ENCODE assay signal across 27 cellular contexts in the genomic region with DNA sequence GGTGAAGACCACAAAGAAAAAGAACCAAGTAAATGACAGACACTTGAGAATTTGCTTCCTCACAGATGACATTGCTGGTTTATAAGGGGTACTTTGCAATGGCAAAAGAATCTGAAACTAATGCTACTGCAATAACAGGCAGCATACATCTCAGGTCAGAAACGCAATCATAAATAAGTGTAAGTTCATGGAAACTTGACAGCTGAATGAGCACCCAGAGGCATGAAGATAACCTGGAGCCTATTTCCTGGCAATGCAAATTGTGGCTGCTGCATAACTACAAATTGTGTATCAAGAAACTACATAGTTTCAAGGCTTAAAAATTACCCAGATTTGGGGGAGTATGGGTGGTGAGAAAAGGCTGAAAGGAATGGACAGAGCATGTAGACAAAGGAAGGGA. TPM values are rescaled to one million over a fixed set of nuclear protein-coding genes. Genes with fewer than 3 reads are reported as not detected.
A peak's percentile ranks its signal among the peaks of the same experiment; 100 is the strongest.
DNase-seq lines count a peak whose midpoint lies in the region; ATAC-seq and TF ChIP-seq lines count a peak whose summit lies in the region.
"Had no signal": no experiment of that assay in that cellular context is flagged by ENCODE, and none has a peak within 500 bp of the region (broad histone marks: within the 10 kb centered on the region; RNA-seq: fewer than 3 reads in every experiment).

No MANE protein-coding gene starts in this region.

- BruUV-seq in PC-3 (replicated peaks; lab: Mats Ljungman, UMichigan) = no TSS peak

- no peaks in the 10 kb centered on the region for H3K9me2 ChIP-seq in PC-3 (replicated peaks; ENCODE audit: low read length)

- H3K4me1 Mint-ChIP-seq in activated T-cell treated with anti-CD3 and anti-CD28 coated beads, Interleukin-2, amount 50 U/mL, for 72 hours (ENCODE audit: low read depth) = peaks cover 21% of the 10 kb centered on the region
- H3K4me1 Mint-ChIP-seq in activated T-helper 17 cell treated with anti-CD3 and anti-CD28 coated beads, Interleukin-2, amount 50 U/mL, for 72 hours = peaks cover 8% of the 10 kb centered on the region

- H4K20me1 ChIP-seq in PC-3 (ENCODE audit: low read length) = no peaks in the 10 kb centered on the region

- H3K4me1 ChIP-seq in stomach smooth muscle (ENCODE audit: control insufficient read depth, insufficient read depth, low read length) (peaks cover 14% of the 10 kb centered on the region), PC-3 (ENCODE audit: insufficient read depth, low read length) (no peaks in the 10 kb centered on the region)
- H3K4me1 ChIP-seq: BE2C, body of pancreas, Caco-2 had no signal

- POLR2A ChIA-PET in PC-3 (lab: Charles Lee; ENCODE audit: unreplicated experiment) = no interaction called here

- H3K4me3 ChIP-seq in stomach smooth muscle (ENCODE audit: low read length in 2 of 2) (no peak overlapping the region), PC-3 (ENCODE audit: low read length) (no peak overlapping the region)
- H3K4me3 ChIP-seq: body of pancreas, esophagus muscularis mucosa had no signal

- H3K27ac Mint-ChIP-seq in activated T-cell treated with anti-CD3 and anti-CD28 coated beads, Interleukin-2, amount 50 U/mL, for 72 hours = peak overlapping the region; percentile 28
- peak overlapping the region; percentile 47 for H3K27ac Mint-ChIP-seq in activated T-helper 17 cell treated with anti-CD3 and anti-CD28 coated beads, Interleukin-2, amount 50 U/mL, for 72 hours
- H3K27ac Mint-ChIP-seq: activated CD4-positive, alpha-beta T cell treated with anti-CD3 and anti-CD28 coated beads, Interleukin-2, amount 10 ng/mL, durations not matched to agents 7 days and 5 days had no signal

- DNase-seq in activated T-cell treated with anti-CD3 and anti-CD28 coated beads, Interleukin-2, amount 50 U/mL, for 72 hours = no peak
- DNase-seq in activated T-cell treated with anti-CD3 and anti-CD28 coated beads for 4 hours (no peak), posterior vena cava (ENCODE audit: low spot score) (no peak), PC-3 (no peak)
- no peak for DNase-seq in stimulated activated naive CD4-positive, alpha-beta T cell treated with Interleukin-2 at 50 U/mL for 16 hours (lab: John Stamatoyannopoulos, UW)
- DNase-seq: activated CD4-positive, alpha-beta T cell treated with anti-CD3 and anti-CD28 coated beads, Interleukin-2, amount 10 ng/mL, durations not matched to agents 7 days and 5 days; BE2C; body of pancreas; Caco-2; effector CD4-positive, alpha-beta T cell; EL; KBM-7; mammary epithelial cell; NCI-H748 treated with DMSO at 0.1 percent for 48 hours; occipital lobe; retina; Right ventricle myocardium superior; stimulated activated CD4-positive, alpha-beta T cell treated with anti-CD3 and anti-CD28 coated beads, Interleukin-4, amount 100 ng/mL, for 4 hours had no signal

- H3K9ac ChIP-seq in stomach smooth muscle (ENCODE audit: low read length in 2 of 2) (no peak overlapping the region), PC-3 (ENCODE audit: low read length) (no peak overlapping the region)

- H2AFZ ChIP-seq in PC-3 (ENCODE audit: low read length) = no peak overlapping the region

- CTCF ChIA-PET in PC-3 (lab: Charles Lee) = no interaction called here

- no peak for ATAC-seq in activated T-cell treated with anti-CD3 and anti-CD28 coated beads, Interleukin-2, amount 50 U/mL, for 72 hours (replicated peaks in 1 of 2)
- ATAC-seq in HG02885 (IDR thresholded peaks at IDR 0.05; ENCODE audit: poor library complexity, unreplicated experiment) = peak; percentile 59
- no peak for ATAC-seq in activated T-helper 17 cell treated with anti-CD3 and anti-CD28 coated beads, Interleukin-2, amount 50 U/mL, for 72 hours (replicated peaks)
- no peak for ATAC-seq in PC-3
- ATAC-seq: activated naive CD4-positive, alpha-beta T cell treated with anti-CD3 and anti-CD28 coated beads, Interleukin-2, amount 50 U/mL, for 72 hours; body of pancreas had no signal

- TF ChIP-seq CTCF in PC-3 (conservative IDR thresholded peaks at IDR 0.05; ENCODE audit: low read depth, low read length) = no peak

- H3K9me3 ChIP-seq in stomach smooth muscle (ENCODE audit: control insufficient read depth in 2 of 2, low read length in 2 of 2) (no peaks in the 10 kb centered on the region), PC-3 (ENCODE audit: low read length) (no peaks in the 10 kb centered on the region)
- H3K9me3 ChIP-seq: BE2C, body of pancreas, Caco-2, esophagus muscularis mucosa had no signal

- H3K27me3 Mint-ChIP-seq in activated T-cell treated with anti-CD3 and anti-CD28 coated beads, Interleukin-2, amount 50 U/mL, for 72 hours (ENCODE audit: low read depth) = no peaks in the 10 kb centered on the region
- H3K27me3 Mint-ChIP-seq in activated T-helper 17 cell treated with anti-CD3 and anti-CD28 coated beads, Interleukin-2, amount 50 U/mL, for 72 hours = no peaks in the 10 kb centered on the region
- H3K27me3 Mint-ChIP-seq: activated CD4-positive, alpha-beta T cell treated with anti-CD3 and anti-CD28 coated beads, Interleukin-2, amount 10 ng/mL, durations not matched to agents 7 days and 5 days had no signal

- H3K36me3 Mint-ChIP-seq in activated T-cell treated with anti-CD3 and anti-CD28 coated beads, Interleukin-2, amount 50 U/mL, for 72 hours (ENCODE audit: insufficient read depth in 2 of 2) = peaks cover 12 to 41% of the 10 kb centered on the region in 2 donors
- peaks cover 83% of the 10 kb centered on the region for H3K36me3 Mint-ChIP-seq in activated T-helper 17 cell treated with anti-CD3 and anti-CD28 coated beads, Interleukin-2, amount 50 U/mL, for 72 hours (ENCODE audit: low read depth)

- H3F3A ChIP-seq in PC-3 (ENCODE audit: low read length, unreplicated experiment) = no peaks in the 10 kb centered on the region

- peaks cover 7 to 11% of the 10 kb centered on the region in 2 donors for H3K36me3 ChIP-seq in stomach smooth muscle (ENCODE audit: control insufficient read depth in 2 of 2, insufficient read depth in 2 of 2, low read length in 2 of 2)
- H3K36me3 ChIP-seq in PC-3 (ENCODE audit: low read depth, low read length) = peaks cover 44% of the 10 kb centered on the region

- no peak overlapping the region for H3K4me2 ChIP-seq in PC-3 (ENCODE audit: low read length)

- no peaks in the 10 kb centered on the region for H3K79me2 ChIP-seq in PC-3 (ENCODE audit: low read length)

- no peak overlapping the region for H3K4me3 Mint-ChIP-seq in activated T-cell treated with anti-CD3 and anti-CD28 coated beads, Interleukin-2, amount 50 U/mL, for 72 hours
- H3K4me3 Mint-ChIP-seq in activated T-helper 17 cell treated with anti-CD3 and anti-CD28 coated beads, Interleukin-2, amount 50 U/mL, for 72 hours = no peak overlapping the region
- H3K4me3 Mint-ChIP-seq: activated CD4-positive, alpha-beta T cell treated with anti-CD3 and anti-CD28 coated beads, Interleukin-2, amount 10 ng/mL, durations not matched to agents 7 days and 5 days had no signal

- H3K9me3 Mint-ChIP-seq in activated T-cell treated with anti-CD3 and anti-CD28 coated beads, Interleukin-2, amount 50 U/mL, for 72 hours = peaks cover 1 to 2% of the 10 kb centered on the region in 2 donors
- no peaks in the 10 kb centered on the region for H3K9me3 Mint-ChIP-seq in activated T-helper 17 cell treated with anti-CD3 and anti-CD28 coated beads, Interleukin-2, amount 50 U/mL, for 72 hours
- H3K9me3 Mint-ChIP-seq: activated CD4-positive, alpha-beta T cell treated with anti-CD3 and anti-CD28 coated beads, Interleukin-2, amount 10 ng/mL, durations not matched to agents 7 days and 5 days; activated naive CD4-positive, alpha-beta T cell treated with anti-CD3 and anti-CD28 coated beads, Interleukin-2, amount 50 U/mL, for 72 hours had no signal

- H3K27ac ChIP-seq in stomach smooth muscle (ENCODE audit: low read length) (peak overlapping the region; percentile 89), PC-3 (ENCODE audit: low read length) (no peak overlapping the region)
- H3K27ac ChIP-seq: body of pancreas, esophagus muscularis mucosa had no signal

- H3K27me3 ChIP-seq in stomach smooth muscle (ENCODE audit: control insufficient read depth in 1 of 2, insufficient read depth in 2 of 2, low read length in 2 of 2) = no peaks in the 10 kb centered on the region
- no peaks in the 10 kb centered on the region for H3K27me3 ChIP-seq in PC-3 (ENCODE audit: low read length)
- H3K27me3 ChIP-seq: BE2C, body of pancreas, esophagus muscularis mucosa had no signal

- intact Hi-C loops in posterior vena cava (cut with DNase I) (no loop called here), PC-3 (cut with micrococcal nuclease) (no loop called here)

RNA-seq across cellular contexts. Expression of a gene that starts 8.5 kb away (rescaled TPM):
- 10 to 100 TPM; 11.4 to 13.4 TPM for total RNA-seq in activated T-cell treated with anti-CD3 and anti-CD28 coated beads, Interleukin-2, amount 50 U/mL, for 72 hours
- total RNA-seq in activated T-helper 17 cell treated with anti-CD3 and anti-CD28 coated beads, Interleukin-2, amount 50 U/mL, for 72 hours = 1 to 10 TPM; 2.1 to 5.1 TPM
- total RNA-seq in posterior vena cava (1 to 10 TPM in 1 of 2 donors, under 1 TPM in 1; 0.28 to 1.0 TPM), PC-3 (2014; rRNA removed) (0.17 TPM in 1 of 2 replicates, not detected in the other)
- total RNA-seq: chondrocyte, glomerular endothelial cell, mammary epithelial cell, myocyte, occipital lobe had no signal

RNA-seq across cellular contexts. Expression of a gene that starts 20.1 kb away (rescaled TPM):
- total RNA-seq in activated T-cell treated with anti-CD3 and anti-CD28 coated beads, Interleukin-2, amount 50 U/mL, for 72 hours = 100 to 1,000 TPM; 114 to 119 TPM
- total RNA-seq in activated T-helper 17 cell treated with anti-CD3 and anti-CD28 coated beads, Interleukin-2, amount 50 U/mL, for 72 hours = 100 to 1,000 TPM in 1 of 2 donors, 10 to 100 TPM in 1; 62.3 to 117 TPM
- total RNA-seq in posterior vena cava = 10 to 100 TPM in 1 of 2 donors, 1 to 10 TPM in 1; 8.8 to 12.4 TPM
- total RNA-seq in PC-3 (2014; rRNA removed) = 16.4 and 18.3 TPM in 2 replicates

RNA-seq across cellular contexts. Expression of a gene that starts 30.5 kb away (rescaled TPM):
- total RNA-seq in activated T-cell treated with anti-CD3 and anti-CD28 coated beads, Interleukin-2, amount 50 U/mL, for 72 hours = 10 to 100 TPM; 30.7 to 31.0 TPM
- 10 to 100 TPM; 20.6 to 61.4 TPM for total RNA-seq in activated T-helper 17 cell treated with anti-CD3 and anti-CD28 coated beads, Interleukin-2, amount 50 U/mL, for 72 hours
- total RNA-seq in posterior vena cava (10 to 100 TPM; 27.0 to 36.3 TPM), PC-3 (2014; rRNA removed) (17.4 and 20.2 TPM in 2 replicates)

RNA-seq across cellular contexts. Expression of a gene that starts 42.1 kb away (rescaled TPM):
- 1 to 10 TPM; 4.2 to 4.4 TPM for total RNA-seq in activated T-cell treated with anti-CD3 and anti-CD28 coated beads, Interleukin-2, amount 50 U/mL, for 72 hours
- 1 to 10 TPM in 1 of 2 donors, not detected in 1; 1.5 TPM for total RNA-seq in activated T-helper 17 cell treated with anti-CD3 and anti-CD28 coated beads, Interleukin-2, amount 50 U/mL, for 72 hours
- total RNA-seq in posterior vena cava = under 1 TPM in 1 of 2 donors, not detected in 1; 0.33 TPM
- not detected in 2 replicates for total RNA-seq in PC-3 (2014; rRNA removed)
- total RNA-seq: body of pancreas, chondrocyte, esophagus muscularis mucosa, glomerular endothelial cell, mammary epithelial cell, myocyte, Right ventricle myocardium superior, ureter had no signal

RNA-seq across cellular contexts. Expression of a gene that starts 52.1 kb away (rescaled TPM):
- 10 to 100 TPM in 1 of 2 donors, 1 to 10 TPM in 1; 9.7 to 10.3 TPM for total RNA-seq in activated T-cell treated with anti-CD3 and anti-CD28 coated beads, Interleukin-2, amount 50 U/mL, for 72 hours
- 1 to 10 TPM; 4.2 to 4.7 TPM for total RNA-seq in activated T-helper 17 cell treated with anti-CD3 and anti-CD28 coated beads, Interleukin-2, amount 50 U/mL, for 72 hours
- total RNA-seq in posterior vena cava (1 to 10 TPM; 4.8 to 5.6 TPM), PC-3 (2014; rRNA removed) (3.6 and 4.8 TPM in 2 replicates)
